ENCODE assay signal across 22 cellular contexts in genomic region chr14:63361790-63362189, GRCh38. TPM values are rescaled to one million over a fixed set of nuclear protein-coding genes. Genes with fewer than 3 reads are reported as not detected.
DNase-seq lines count a peak whose midpoint lies in the region; ATAC-seq and TF ChIP-seq lines count a peak whose summit lies in the region.
"Had no signal": no experiment of that assay in that cellular context is flagged by ENCODE, and none has a peak within 500 bp of the region (broad histone marks: within the 10 kb centered on the region; RNA-seq: fewer than 3 reads in every experiment).

No MANE protein-coding gene starts in this region.

- H3K4me2 ChIP-seq in DND-41 (ENCODE audit: insufficient read depth, low read length) (no peak overlapping the region), HCT116 (ENCODE audit: low read length) (no peak overlapping the region)
- H3K4me2 ChIP-seq: BLaER1 had no signal

- TF ChIP-seq RAD21 in HCT116 (IDR thresholded peaks at IDR 0.05; ENCODE audit: low read depth) = peak; percentile 24; the same call in 1 of the 2 replicates

- H2AFZ ChIP-seq in DND-41 (ENCODE audit: low read depth, low read length) (no peak overlapping the region), HCT116 (ENCODE audit: low read depth, low read length, poor library complexity, severe bottlenecking) (no peak overlapping the region)

- no peak for TF ChIP-seq POLR2A in HCT116 (IDR thresholded peaks at IDR 0.05; ENCODE audit: borderline replicate concordance, extremely low read depth, insufficient read depth, insufficient read length)

- intact Hi-C loops in HCT116 (cut with micrococcal nuclease) = no loop called here
- intact Hi-C loops in CD8-positive, alpha-beta T cell (cut with DNase I, micrococcal nuclease) = no loop called here

- no peaks in the 10 kb centered on the region for H3K36me3 Mint-ChIP-seq in CD8-positive, alpha-beta T cell

- no TSS peak for BruUV-seq in HCT116 (replicated peaks; lab: Mats Ljungman, UMichigan)

- H3K27ac Mint-ChIP-seq in CD8-positive, alpha-beta T cell = no peak overlapping the region
- H3K27ac Mint-ChIP-seq: activated CD4-positive, alpha-beta memory T cell treated with anti-CD3 and anti-CD28 coated beads, Interleukin-2, amount 10 ng/mL, durations not matched to agents 7 days and 5 days; activated T-helper 17 cell treated with anti-CD3 and anti-CD28 coated beads, Interleukin-2, amount 50 U/mL, for 72 hours; natural killer cell treated with Interleukin-12 subunit alpha and Interleukin-12 subunit beta and Interleukin-15 and Interleukin-18, amount 100 ng/mL, for 72 hours had no signal

- POLR2A ChIA-PET in HCT116 (lab: Charles Lee) = no interaction called here
- POLR2A ChIA-PET in CD8-positive, alpha-beta T cell (lab: Charles Lee) = no interaction called here

- no peaks in the 10 kb centered on the region for H4K20me1 ChIP-seq in DND-41 (ENCODE audit: insufficient read depth, low read length)
- no peaks in the 10 kb centered on the region for H4K20me1 ChIP-seq in HCT116 (ENCODE audit: insufficient read depth)
- H4K20me1 ChIP-seq: BLaER1 had no signal

- H3K9me2 ChIP-seq in HCT116 (ENCODE audit: insufficient read depth) = no peaks in the 10 kb centered on the region

- TF ChIP-seq CTCF in DND-41 (IDR thresholded peaks at IDR 0.05; ENCODE audit: borderline replicate concordance, extremely low read depth, low read length, poor library complexity, severe bottlenecking) (peak; percentile 36), HCT116 (IDR thresholded peaks at IDR 0.05 in 2 of 3, conservative IDR thresholded peaks at IDR 0.05 in 1 of 3; ENCODE audit: borderline replicate concordance in 1 of 3, insufficient read depth in 1 of 3, low read depth in 2 of 3, low read length in 2 of 3) (0 out of 6 replicates have a peak, but pooled peaks of 2 of the 3 experiments have one; percentile 14)
- no peak for TF ChIP-seq CTCF in CD8-positive, alpha-beta T cell (IDR thresholded peaks at IDR 0.05)

- no peaks in the 10 kb centered on the region for H3K4me1 Mint-ChIP-seq in CD8-positive, alpha-beta T cell (ENCODE audit: low read depth)
- H3K4me1 Mint-ChIP-seq: activated CD4-positive, alpha-beta memory T cell treated with anti-CD3 and anti-CD28 coated beads, Interleukin-2, amount 10 ng/mL, durations not matched to agents 7 days and 5 days had no signal

- RAD21 ChIA-PET in HCT116 (lab: Charles Lee; ENCODE audit: low non-redundant PET in 1 of 2, low total read pairs in 2 of 2, uncharacterized antibody in 2 of 2, unreplicated experiment in 2 of 2) = no interaction called here

- CTCF ChIA-PET in HCT116 (lab: Charles Lee) = no interaction called here
- CTCF ChIA-PET in CD8-positive, alpha-beta T cell (lab: Charles Lee) = no interaction called here

- peaks cover 13% of the 10 kb centered on the region for H3K9me3 Mint-ChIP-seq in CD8-positive, alpha-beta T cell
- H3K9me3 Mint-ChIP-seq: activated CD4-positive, alpha-beta memory T cell treated with anti-CD3 and anti-CD28 coated beads, Interleukin-2, amount 10 ng/mL, durations not matched to agents 7 days and 5 days; activated T-helper 17 cell treated with anti-CD3 and anti-CD28 coated beads, Interleukin-2, amount 50 U/mL, for 72 hours; natural killer cell treated with Interleukin-12 subunit alpha and Interleukin-12 subunit beta and Interleukin-15 and Interleukin-18, amount 100 ng/mL, for 72 hours had no signal

- H3K4me1 ChIP-seq in DND-41 (ENCODE audit: insufficient read depth, low read length) (no peaks in the 10 kb centered on the region), HCT116 (ENCODE audit: control insufficient read depth in 1 of 2, insufficient read depth in 2 of 2, low read length in 2 of 2) (no peaks in the 10 kb centered on the region)
- H3K4me1 ChIP-seq in CD8-positive, alpha-beta T cell (ENCODE audit: insufficient read depth, low read length) = no peaks in the 10 kb centered on the region
- H3K4me1 ChIP-seq: BLaER1, lower lobe of right lung, right lobe of liver had no signal

- H3K27me3 Mint-ChIP-seq in CD8-positive, alpha-beta T cell (ENCODE audit: low read depth) = peaks cover 11% of the 10 kb centered on the region

- no peak overlapping the region for H3K9ac ChIP-seq in DND-41 (ENCODE audit: low read depth, low read length)
- no peak overlapping the region for H3K9ac ChIP-seq in HCT116 (ENCODE audit: low read length)
- H3K9ac ChIP-seq: BLaER1 had no signal

- DNase-seq in DND-41 = no peak
- no peak for DNase-seq in HCT116 (ENCODE audit: low read depth, low spot score)
- peak; percentile 61 for DNase-seq in NCI-H748 treated with DMSO at 0.1 percent for 48 hours (lab: John Stamatoyannopoulos, UW)
- peak; percentile 39 for DNase-seq in left kidney (ENCODE audit: low read depth, low spot score)
- no peak for DNase-seq in HK-2 (ENCODE audit: unreplicated experiment)
- DNase-seq in CD8-positive, alpha-beta T cell = no peak
- no peak for DNase-seq in activated CD4-positive, CD25-positive, alpha-beta regulatory T cell treated with anti-CD3 and anti-CD28 coated beads, Interleukin-2, amount 50 U/mL, for 72 hours
- DNase-seq: activated CD4-positive, alpha-beta memory T cell treated with anti-CD3 and anti-CD28 coated beads, Interleukin-2, amount 10 ng/mL, durations not matched to agents 7 days and 5 days; H7; Karpas-422; lower lobe of right lung; NCI-H524 treated with DMSO at 0.1 percent for 48 hours; right lobe of liver; stimulated activated CD4-positive, alpha-beta T cell treated with anti-CD3 and anti-CD28 coated beads, Interleukin-4, amount 100 ng/mL, for 24 hours; T1000; trophoblast cell had no signal

- H3K27ac ChIP-seq in DND-41 (ENCODE audit: low read length) = no peak overlapping the region
- H3K27ac ChIP-seq in HCT116 (ENCODE audit: low read depth, low read length) = no peak overlapping the region
- H3K27ac ChIP-seq in CD8-positive, alpha-beta T cell (ENCODE audit: low read depth, low read length) = no peak overlapping the region
- H3K27ac ChIP-seq: BLaER1, lower lobe of right lung, right lobe of liver had no signal

- no peak overlapping the region for H3K4me3 Mint-ChIP-seq in CD8-positive, alpha-beta T cell
- H3K4me3 Mint-ChIP-seq: activated CD4-positive, alpha-beta memory T cell treated with anti-CD3 and anti-CD28 coated beads, Interleukin-2, amount 10 ng/mL, durations not matched to agents 7 days and 5 days; activated T-helper 17 cell treated with anti-CD3 and anti-CD28 coated beads, Interleukin-2, amount 50 U/mL, for 72 hours; natural killer cell treated with Interleukin-12 subunit alpha and Interleukin-12 subunit beta and Interleukin-15 and Interleukin-18, amount 100 ng/mL, for 72 hours had no signal

- ATAC-seq in DND-41 (ENCODE audit: insufficient read depth, low read depth) (0 out of 3 replicates have a peak, but pooled peaks have one; percentile 35), HCT116 (peak; percentile 76), GM19328 (IDR thresholded peaks at IDR 0.05; ENCODE audit: unreplicated experiment) (no peak)
- ATAC-seq in CD8-positive, alpha-beta T cell = no peak
- ATAC-seq: activated T-helper 17 cell treated with anti-CD3 and anti-CD28 coated beads, Interleukin-2, amount 50 U/mL, for 72 hours; lower lobe of right lung; natural killer cell treated with Interleukin-12 subunit alpha and Interleukin-12 subunit beta and Interleukin-15 and Interleukin-18, amount 100 ng/mL, for 72 hours; Right ventricle myocardium inferior had no signal

- H3K9me3 ChIP-seq in DND-41 (ENCODE audit: insufficient read depth, low read length, severe bottlenecking) (no peaks in the 10 kb centered on the region), HCT116 (ENCODE audit: control insufficient read depth in 1 of 2, insufficient read depth in 1 of 2, low read depth in 1 of 2, low read length in 2 of 2) (no peaks in the 10 kb centered on the region)
- no peaks in the 10 kb centered on the region for H3K9me3 ChIP-seq in CD8-positive, alpha-beta T cell (ENCODE audit: low read length)
- H3K9me3 ChIP-seq: lower lobe of right lung, right lobe of liver had no signal

- H3K4me3 ChIP-seq in DND-41 (ENCODE audit: low read depth in 1 of 2, low read length in 2 of 2) = no peak overlapping the region
- H3K4me3 ChIP-seq in HCT116 (replicated peaks in 1 of 2; ENCODE audit: low read depth in 1 of 2, low read length in 2 of 2) = no peak overlapping the region
- H3K4me3 ChIP-seq in CD8-positive, alpha-beta T cell (ENCODE audit: low read depth, low read length) = no peak overlapping the region
- H3K4me3 ChIP-seq: BLaER1, lower lobe of right lung, right lobe of liver had no signal

- H3K36me3 ChIP-seq in DND-41 (ENCODE audit: insufficient read depth, low read length) (no peaks in the 10 kb centered on the region), HCT116 (ENCODE audit: control insufficient read depth in 1 of 2, insufficient read depth in 2 of 2, low read length in 2 of 2) (no peaks in the 10 kb centered on the region)
- H3K36me3 ChIP-seq in CD8-positive, alpha-beta T cell (ENCODE audit: insufficient read depth, low read length) = no peaks in the 10 kb centered on the region
- H3K36me3 ChIP-seq: BLaER1, lower lobe of right lung, right lobe of liver had no signal

- H3K79me2 ChIP-seq in DND-41 (ENCODE audit: insufficient read depth, low read length) = no peaks in the 10 kb centered on the region
- no peaks in the 10 kb centered on the region for H3K79me2 ChIP-seq in HCT116 (ENCODE audit: insufficient read depth, low read length)

- H3K27me3 ChIP-seq in DND-41 (ENCODE audit: insufficient read depth, low read length, poor library complexity) (peaks cover 5% of the 10 kb centered on the region), HCT116 (ENCODE audit: insufficient read depth, low read length) (no peaks in the 10 kb centered on the region)
- H3K27me3 ChIP-seq in CD8-positive, alpha-beta T cell (ENCODE audit: insufficient read depth, low read length) = no peaks in the 10 kb centered on the region
- H3K27me3 ChIP-seq: BLaER1, right lobe of liver had no signal

TF ChIP-seq in HCT116, 20 proteins besides CTCF, POLR2A, EP300 and RAD21 (continues in another document):
- TF ChIP-seq EGR1 (IDR thresholded peaks at IDR 0.05; ENCODE audit: low read depth) = no peak

RNA-seq across cellular contexts. Expression of gene GPHB5, which starts 43.1 kb away (rescaled TPM):
- total RNA-seq in HCT116 (2021; ENCODE audit: unreplicated experiment) = not detected
- polyA plus RNA-seq in HCT116 (2012) = not detected in 2 replicates
- total RNA-seq in CD8-positive, alpha-beta T cell = not detected
- total RNA-seq: activated CD4-positive, alpha-beta memory T cell treated with anti-CD3 and anti-CD28 coated beads, Interleukin-2, amount 10 ng/mL, durations not matched to agents 7 days and 5 days; activated T-helper 17 cell treated with anti-CD3 and anti-CD28 coated beads, Interleukin-2, amount 50 U/mL, for 72 hours; fibroblast of lung; H7; lower lobe of right lung; natural killer cell treated with Interleukin-12 subunit alpha and Interleukin-12 subunit beta and Interleukin-15 and Interleukin-18, amount 100 ng/mL, for 72 hours; right lobe of liver; Right ventricle myocardium inferior had no signal
- polyA plus RNA-seq: fibroblast of lung had no signal

Comparison
In these comparisons a context has a peak if more than half of its experiments do, and no peak if none do; other contexts are left out.
1. ATAC-seq: peak in DND-41 (single experiment) and HCT116 (single experiment); none in CD8-positive, alpha-beta T cell (single experiment) and GM19328 (single experiment).
2. DNase-seq: peak in NCI-H748 treated with DMSO at 0.1 percent for 48 hours (single experiment) and left kidney (single experiment); none in DND-41 (single experiment), HCT116 (single experiment), HK-2 (single experiment), CD8-positive, alpha-beta T cell (0 of 7) and activated CD4-positive, CD25-positive, alpha-beta regulatory T cell treated with anti-CD3 and anti-CD28 coated beads, Interleukin-2, amount 50 U/mL, for 72 hours (single experiment).